In the genomic region with DNA sequence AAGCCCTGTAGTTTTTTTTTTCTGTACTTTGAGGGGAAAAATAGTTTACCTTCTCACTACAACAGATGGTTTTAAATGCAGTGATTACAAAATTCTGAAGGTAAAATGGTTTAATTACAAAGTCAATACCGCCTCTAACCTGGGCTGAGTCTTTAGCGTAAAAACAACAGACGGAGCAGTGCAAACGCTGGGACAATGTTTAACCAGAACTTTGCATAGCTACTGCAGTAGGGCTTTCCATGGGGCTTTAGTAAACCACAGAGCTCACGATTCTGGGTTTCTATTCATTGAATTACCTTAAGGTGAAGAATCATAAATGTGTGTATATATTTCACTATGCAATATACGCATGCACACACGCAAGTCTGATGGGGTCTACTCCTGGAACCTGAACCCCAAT, we compare ENCODE assay signal across 21 cellular contexts.
DNase-seq lines count a peak whose midpoint lies in the region; ATAC-seq and TF ChIP-seq lines count a peak whose summit lies in the region.
"Had no signal": no experiment of that assay in that cellular context is flagged by ENCODE, and none has a peak within 500 bp of the region (broad histone marks: within the 10 kb centered on the region; RNA-seq: fewer than 3 reads in every experiment).

No MANE protein-coding gene starts in this region.

- peaks cover 2% of the 10 kb centered on the region for H3K36me3 Mint-ChIP-seq in progenitor cell of endocrine pancreas (ENCODE audit: insufficient read depth)
- H3K36me3 Mint-ChIP-seq: CD4-positive, alpha-beta memory T cell had no signal

- peak overlapping the region; percentile 64 for H3K27ac Mint-ChIP-seq in progenitor cell of endocrine pancreas
- H3K27ac Mint-ChIP-seq: activated CD8-positive, alpha-beta T cell treated with anti-CD3 and anti-CD28 coated beads for 36 hours; activated T-cell treated with anti-CD3 and anti-CD28 coated beads, Interleukin-2, amount 50 U/mL, for 24 hours; CD4-positive, alpha-beta memory T cell; T-helper 17 cell had no signal

- DNase-seq in NCI-H2081 (lab: John Stamatoyannopoulos, UW) (peak; percentile 27 to 71), progenitor cell of endocrine pancreas (ENCODE audit: low spot score, unreplicated experiment) (no peak), GM19240 (ENCODE audit: insufficient read length, low spot score) (no peak), HuH-7.5 (ENCODE audit: low spot score) (no peak), sigmoid colon (no peak)
- DNase-seq: activated CD8-positive, alpha-beta T cell treated with anti-CD3 and anti-CD28 coated beads for 36 hours; activated naive CD4-positive, alpha-beta T cell treated with anti-CD3 and anti-CD28 coated beads, Interleukin-2, amount 50 U/mL, for 16 hours; activated T-cell treated with anti-CD3 and anti-CD28 coated beads, Interleukin-2, amount 50 U/mL, for 24 hours; aorta; CD4-positive, alpha-beta memory T cell; effector CD4-positive, alpha-beta T cell; H7; MG63; NCI-H187 treated with DMSO at 0.1 percent for 48 hours; NCI-H510A treated with DMSO at 0.1 percent for 48 hours; T-helper 17 cell had no signal

- peak overlapping the region; percentile 12 for H3K9ac ChIP-seq in endocrine pancreas (ENCODE audit: control insufficient read depth, insufficient read depth, low read length)

- TF ChIP-seq CTCF in progenitor cell of endocrine pancreas (IDR thresholded peaks at IDR 0.05; ENCODE audit: unreplicated experiment) (no peak), sigmoid colon (IDR thresholded peaks at IDR 0.05) (no peak)

- H3K4me3 Mint-ChIP-seq in progenitor cell of endocrine pancreas (ENCODE audit: low read depth), result peak overlapping the region; percentile 63
- H3K4me3 Mint-ChIP-seq: activated CD8-positive, alpha-beta T cell treated with anti-CD3 and anti-CD28 coated beads for 36 hours; activated T-cell treated with anti-CD3 and anti-CD28 coated beads, Interleukin-2, amount 50 U/mL, for 24 hours; CD4-positive, alpha-beta memory T cell; central memory CD8-positive, alpha-beta T cell; T-helper 17 cell had no signal

- peaks cover 50% of the 10 kb centered on the region for H3K4me1 Mint-ChIP-seq in progenitor cell of endocrine pancreas (ENCODE audit: low read depth)
- H3K4me1 Mint-ChIP-seq: CD4-positive, alpha-beta memory T cell; central memory CD8-positive, alpha-beta T cell; T-helper 17 cell had no signal

- no peaks in the 10 kb centered on the region for H3K9me3 ChIP-seq in endocrine pancreas (ENCODE audit: control insufficient read depth, low read length)
- no peaks in the 10 kb centered on the region for H3K9me3 ChIP-seq in sigmoid colon
- H3K9me3 ChIP-seq: esophagus muscularis mucosa, MG63, suprapubic skin had no signal

- TF ChIP-seq EP300 in sigmoid colon (IDR thresholded peaks at IDR 0.05), result no peak

- no peak for TF ChIP-seq POLR2A in sigmoid colon (IDR thresholded peaks at IDR 0.05)

- H3K27me3 Mint-ChIP-seq in progenitor cell of endocrine pancreas, result no peaks in the 10 kb centered on the region
- H3K27me3 Mint-ChIP-seq: activated CD8-positive, alpha-beta T cell treated with anti-CD3 and anti-CD28 coated beads for 36 hours; activated T-cell treated with anti-CD3 and anti-CD28 coated beads, Interleukin-2, amount 50 U/mL, for 24 hours; central memory CD8-positive, alpha-beta T cell had no signal

- no peaks in the 10 kb centered on the region for H3K36me3 ChIP-seq in endocrine pancreas (ENCODE audit: control insufficient read depth, insufficient read depth, low read length)
- no peaks in the 10 kb centered on the region for H3K36me3 ChIP-seq in sigmoid colon
- H3K36me3 ChIP-seq: esophagus muscularis mucosa, MG63, suprapubic skin had no signal

- ATAC-seq in GM19324 (IDR thresholded peaks at IDR 0.05; ENCODE audit: low FRiP score, unreplicated experiment), result peak; percentile 51
- ATAC-seq: activated CD8-positive, alpha-beta T cell treated with anti-CD3 and anti-CD28 coated beads for 36 hours; T-helper 17 cell had no signal

- H3K4me1 ChIP-seq in endocrine pancreas (ENCODE audit: control insufficient read depth, insufficient read depth, low read length), result peaks cover 40% of the 10 kb centered on the region
- H3K4me1 ChIP-seq in sigmoid colon, result no peaks in the 10 kb centered on the region
- H3K4me1 ChIP-seq: esophagus muscularis mucosa, suprapubic skin had no signal

- H3K27me3 ChIP-seq in endocrine pancreas (ENCODE audit: control insufficient read depth, insufficient read depth, low read length) (no peaks in the 10 kb centered on the region), sigmoid colon (no peaks in the 10 kb centered on the region)
- H3K27me3 ChIP-seq: esophagus muscularis mucosa, MG63, suprapubic skin had no signal

- intact Hi-C loops in sigmoid colon (cut with DNase I), result no loop called here

- H3K4me3 ChIP-seq in endocrine pancreas (ENCODE audit: control insufficient read depth, insufficient read depth, low read length), result peak overlapping the region; percentile 84
- H3K4me3 ChIP-seq in sigmoid colon, result no peak overlapping the region
- H3K4me3 ChIP-seq: esophagus muscularis mucosa, MG63, suprapubic skin had no signal

- peaks cover 3% of the 10 kb centered on the region for H3K9me3 Mint-ChIP-seq in progenitor cell of endocrine pancreas (ENCODE audit: low read depth)
- H3K9me3 Mint-ChIP-seq: activated CD8-positive, alpha-beta T cell treated with anti-CD3 and anti-CD28 coated beads for 36 hours; activated T-cell treated with anti-CD3 and anti-CD28 coated beads, Interleukin-2, amount 50 U/mL, for 24 hours had no signal

- H3K27ac ChIP-seq in sigmoid colon, result no peak overlapping the region
- H3K27ac ChIP-seq: esophagus muscularis mucosa, suprapubic skin had no signal

- WGBS in sigmoid colon, 2 donors, result 24 to 66% methylated on average over 7 of the region's 7 CpGs

Comparison
In these comparisons a context has a peak if more than half of its experiments do, and no peak if none do; other contexts are left out.
1. DNase-seq: peak in NCI-H2081 (2 of 2); none in progenitor cell of endocrine pancreas (single experiment), GM19240 (single experiment), HuH-7.5 (single experiment) and sigmoid colon (single experiment).